1 cellular context compared by ENCODE assay signal in the genomic region with DNA sequence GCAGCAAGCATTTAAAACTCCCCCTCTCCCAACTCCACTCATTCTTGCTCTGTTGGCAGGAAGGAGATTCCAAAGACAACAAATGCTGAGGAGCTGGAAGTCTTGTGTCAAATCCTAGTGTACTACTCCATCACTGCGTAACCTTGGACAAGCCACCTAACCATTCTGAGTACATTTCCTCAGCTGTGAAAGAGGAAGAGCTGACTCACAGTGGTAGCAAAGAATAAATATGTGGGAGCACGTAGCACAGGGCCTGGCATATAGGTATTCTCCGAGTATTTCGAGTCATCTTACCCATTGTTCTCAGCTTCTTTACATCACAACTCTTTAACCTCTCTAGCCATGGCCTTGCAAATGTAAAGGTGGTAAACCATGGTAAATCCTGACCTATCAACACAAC.
TF ChIP-seq lines count a peak whose summit lies in the region.

No MANE protein-coding gene starts in this region.

TF ChIP-seq in WTC11, 78 proteins besides CTCF, POLR2A, EP300 and RAD21 (continued from another document):
- TF ChIP-seq ZNF281 (CRISPR knock-in tag; IDR thresholded peaks at IDR 0.05) = no peak
